23 cellular contexts compared by ENCODE assay signal in the genomic region with DNA sequence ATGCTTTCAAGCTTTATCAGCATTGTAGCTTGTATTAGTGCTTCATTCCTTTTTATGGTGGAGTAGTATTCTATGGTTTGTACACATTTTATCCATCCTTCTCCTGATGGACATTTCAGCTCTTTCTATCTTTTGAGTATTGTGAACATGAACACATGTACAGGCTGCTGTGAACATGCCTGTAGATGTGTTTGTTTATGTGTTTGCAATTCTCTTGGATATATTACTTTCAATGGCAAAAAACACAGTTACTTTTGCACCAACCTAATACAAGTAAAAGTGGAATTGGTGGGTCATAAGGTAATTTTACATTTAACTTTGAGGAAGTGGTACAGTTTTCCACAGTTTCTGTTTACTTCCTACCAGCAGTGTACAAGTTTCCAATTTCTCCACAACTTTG.
"Had no signal": no experiment of that assay in that cellular context is flagged by ENCODE, and none has a peak within 500 bp of the region (broad histone marks: within the 10 kb centered on the region; RNA-seq: fewer than 3 reads in every experiment).

No MANE protein-coding gene starts in this region.

- H3K9me3 ChIP-seq: body of pancreas, heart right ventricle, pancreas, thyroid gland had no signal

- H3K27me3 ChIP-seq: body of pancreas, cardiac muscle cell, heart right ventricle, pancreas, thyroid gland had no signal

- H3K4me3 ChIP-seq: body of pancreas, cardiac muscle cell, heart right ventricle, pancreas, thyroid gland had no signal

- FAIRE-seq: keratinocyte, pancreas had no signal

- H3K27ac Mint-ChIP-seq: activated CD4-positive, alpha-beta T cell treated with anti-CD3 and anti-CD28 coated beads, Interleukin-2, amount 10 ng/mL, durations not matched to agents 24 days and 14 days; activated CD8-positive, alpha-beta memory T cell treated with anti-CD3 and anti-CD28 coated beads, Interleukin-2, amount 10 ng/mL, durations not matched to agents 7 days and 5 days; activated CD8-positive, alpha-beta T cell treated with anti-CD3 and anti-CD28 coated beads for 36 hours; activated naive CD8-positive, alpha-beta T cell treated with anti-CD3 and anti-CD28 coated beads, Interleukin-2, amount 50 U/mL, for 24 hours; memory B cell; stimulated activated naive CD8-positive, alpha-beta T cell treated with anti-CD3 and anti-CD28 coated beads, Interleukin-15, Interleukin-2, amounts not matched to agents 100 ng/mL and 50 ng/mL, for 24 hours had no signal

- H3K4me3 Mint-ChIP-seq: activated CD4-positive, alpha-beta T cell treated with anti-CD3 and anti-CD28 coated beads, Interleukin-2, amount 10 ng/mL, durations not matched to agents 24 days and 14 days; activated CD8-positive, alpha-beta memory T cell treated with anti-CD3 and anti-CD28 coated beads, Interleukin-2, amount 10 ng/mL, durations not matched to agents 7 days and 5 days; activated CD8-positive, alpha-beta T cell treated with anti-CD3 and anti-CD28 coated beads for 36 hours; activated naive CD8-positive, alpha-beta T cell treated with anti-CD3 and anti-CD28 coated beads, Interleukin-2, amount 50 U/mL, for 24 hours; memory B cell; neural crest cell; stimulated activated naive CD8-positive, alpha-beta T cell treated with anti-CD3 and anti-CD28 coated beads, Interleukin-15, Interleukin-2, amounts not matched to agents 100 ng/mL and 50 ng/mL, for 24 hours had no signal

- H3K27me3 Mint-ChIP-seq: activated CD4-positive, alpha-beta T cell treated with anti-CD3 and anti-CD28 coated beads, Interleukin-2, amount 10 ng/mL, durations not matched to agents 24 days and 14 days; activated CD8-positive, alpha-beta memory T cell treated with anti-CD3 and anti-CD28 coated beads, Interleukin-2, amount 10 ng/mL, durations not matched to agents 7 days and 5 days; activated CD8-positive, alpha-beta T cell treated with anti-CD3 and anti-CD28 coated beads for 36 hours; activated naive CD8-positive, alpha-beta T cell treated with anti-CD3 and anti-CD28 coated beads, Interleukin-2, amount 50 U/mL, for 24 hours; memory B cell; stimulated activated naive CD8-positive, alpha-beta T cell treated with anti-CD3 and anti-CD28 coated beads, Interleukin-15, Interleukin-2, amounts not matched to agents 100 ng/mL and 50 ng/mL, for 24 hours had no signal

- DNase-seq: activated CD4-positive, alpha-beta T cell treated with anti-CD3 and anti-CD28 coated beads, Interleukin-2, amount 10 ng/mL, durations not matched to agents 24 days and 14 days; activated CD8-positive, alpha-beta memory T cell treated with anti-CD3 and anti-CD28 coated beads, Interleukin-2, amount 10 ng/mL, durations not matched to agents 7 days and 5 days; activated CD8-positive, alpha-beta T cell treated with anti-CD3 and anti-CD28 coated beads for 36 hours; activated effector memory CD4-positive, alpha-beta T cell treated with anti-CD3 and anti-CD28 coated beads, Interleukin-2, amount 50 U/mL, for 16 hours; activated naive CD4-positive, alpha-beta T cell treated with anti-CD3 and anti-CD28 coated beads, Interleukin-2, amount 50 U/mL, for 16 hours; activated naive CD8-positive, alpha-beta T cell treated with anti-CD3 and anti-CD28 coated beads, Interleukin-2, amount 50 U/mL, for 24 hours; activated T-cell treated with anti-CD3 and anti-CD28 coated beads for 4 hours; body of pancreas; erythroblast; foreskin fibroblast; heart right ventricle; left colon; pancreas; right cardiac atrium; stimulated activated CD4-positive, alpha-beta T cell treated with anti-CD3 and anti-CD28 coated beads, Interleukin-1b, Interleukin-23, amount 100 ng/mL, for 48 hours; substantia nigra; thyroid gland had no signal

- H3K27ac ChIP-seq: pancreas, thyroid gland had no signal

- ATAC-seq: activated CD4-positive, CD25-positive, alpha-beta regulatory T cell treated with anti-CD3 and anti-CD28 coated beads, Interleukin-2, amount 50 U/mL, for 24 hours; activated CD8-positive, alpha-beta memory T cell treated with anti-CD3 and anti-CD28 coated beads, Interleukin-2, amount 10 ng/mL, durations not matched to agents 7 days and 5 days; activated CD8-positive, alpha-beta T cell treated with anti-CD3 and anti-CD28 coated beads for 36 hours; activated naive CD8-positive, alpha-beta T cell treated with anti-CD3 and anti-CD28 coated beads, Interleukin-2, amount 50 U/mL, for 24 hours; body of pancreas; heart right ventricle; pancreas; right cardiac atrium had no signal

- H3K9me3 Mint-ChIP-seq: activated CD8-positive, alpha-beta T cell treated with anti-CD3 and anti-CD28 coated beads for 36 hours; activated naive CD8-positive, alpha-beta T cell treated with anti-CD3 and anti-CD28 coated beads, Interleukin-2, amount 50 U/mL, for 24 hours; memory B cell; neural crest cell; stimulated activated naive CD8-positive, alpha-beta T cell treated with anti-CD3 and anti-CD28 coated beads, Interleukin-15, Interleukin-2, amounts not matched to agents 100 ng/mL and 50 ng/mL, for 24 hours had no signal

- H3K36me3 ChIP-seq: cardiac muscle cell, heart right ventricle, pancreas, thyroid gland had no signal
